Comparison of ENCODE assay signal across 14 cellular contexts in the genomic region with DNA sequence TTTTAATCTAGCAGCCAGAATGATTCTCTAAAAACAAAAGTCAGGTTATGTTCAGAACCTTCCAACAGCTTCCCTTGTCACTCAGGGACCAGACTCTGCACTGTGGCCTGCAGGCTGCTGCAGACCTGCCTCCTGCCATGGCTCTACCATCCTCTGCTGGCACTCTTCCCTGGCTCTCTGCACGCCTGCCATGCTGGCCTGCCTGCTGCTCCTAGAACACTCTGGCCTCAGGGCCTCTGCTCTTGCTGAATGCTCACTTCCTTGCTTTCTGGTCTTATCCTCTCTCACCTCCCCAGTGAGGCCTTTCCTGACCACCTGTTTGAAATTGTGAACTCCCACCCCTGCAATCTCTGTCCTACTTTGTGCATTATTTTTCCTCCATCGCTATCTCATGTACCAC.
A peak's percentile ranks its signal among the peaks of the same experiment; 100 is the strongest.
DNase-seq lines count a peak whose midpoint lies in the region; ATAC-seq, FAIRE-seq and TF ChIP-seq lines count a peak whose summit lies in the region.
"Had no signal": no experiment of that assay in that cellular context is flagged by ENCODE, and none has a peak within 500 bp of the region (broad histone marks: within the 10 kb centered on the region; RNA-seq: fewer than 3 reads in every experiment).

No MANE protein-coding gene starts in this region.

- no peaks in the 10 kb centered on the region for H3K79me1 ChIP-seq in H1 (ENCODE audit: low read depth, low read length)

- no peak overlapping the region for H3K4ac ChIP-seq in H1 (replicated peaks; ENCODE audit: insufficient read length, low read depth, low read length)

- CTCF ChIA-PET in HepG2 (lab: Yijun Ruan, JAX; ENCODE audit: low intra/inter-chr PET ratio, low total read pairs) = no interaction called here
- CTCF ChIA-PET in H1 (lab: Charles Lee; ENCODE audit: partially characterized antibody) = interaction anchor here (0.7 to 1.3 kb wide), 4 partner anchors 12 to 103 kb away, joined by 3 to 5 read pairs (median 3); no protein-coding TSS in a partner anchor

- H3K9me3 Mint-ChIP-seq in glutamatergic neuron (ENCODE audit: unreplicated experiment) = no peaks in the 10 kb centered on the region
- no peaks in the 10 kb centered on the region for H3K9me3 Mint-ChIP-seq in progenitor cell of endocrine pancreas (ENCODE audit: low read depth)
- H3K9me3 Mint-ChIP-seq: central memory CD8-positive, alpha-beta T cell had no signal

- H3K9me3 ChIP-seq in liver (ENCODE audit: control insufficient read depth in 4 of 4, low read length in 3 of 4) (no peaks in the 10 kb centered on the region), HepG2 (ENCODE audit: low read length) (no peaks in the 10 kb centered on the region), H1 (ENCODE audit: insufficient read depth in 2 of 2, low read depth in 1 of 2, low read length in 1 of 2) (no peaks in the 10 kb centered on the region)
- H3K9me3 ChIP-seq: vagina had no signal

- TF ChIP-seq RAD21 in liver (IDR thresholded peaks at IDR 0.05) = peak in 1 of 2 donors; percentile 30
- no peak for TF ChIP-seq RAD21 in HepG2 (CRISPR knock-in tag; IDR thresholded peaks at IDR 0.05)
- no peak for TF ChIP-seq RAD21 in H1 (IDR thresholded peaks at IDR 0.05 in 1 of 2, conservative IDR thresholded peaks at IDR 0.05 in 1 of 2; ENCODE audit: low read depth in 2 of 2, low read length in 2 of 2)

- POLR2A ChIA-PET in HepG2 (lab: Yijun Ruan, JAX) (interaction anchor here (1.0 kb wide), 1 partner anchor 42 kb away, joined by 3 read pairs; no protein-coding TSS in a partner anchor), H1 (lab: Charles Lee; ENCODE audit: partially characterized antibody) (no interaction called here)

- H3K4me2 ChIP-seq in HepG2 (ENCODE audit: low read depth, low read length) = no peak overlapping the region
- H3K4me2 ChIP-seq in H1 (ENCODE audit: insufficient read depth in 1 of 2, low read depth in 2 of 2, low read length in 2 of 2) = no peak overlapping the region

- H3K27me3 Mint-ChIP-seq in glutamatergic neuron (ENCODE audit: unreplicated experiment) (no peaks in the 10 kb centered on the region), progenitor cell of endocrine pancreas (no peaks in the 10 kb centered on the region)
- H3K27me3 Mint-ChIP-seq: central memory CD8-positive, alpha-beta T cell had no signal

- H3K27ac Mint-ChIP-seq in glutamatergic neuron (ENCODE audit: unreplicated experiment) = no peak overlapping the region
- no peak overlapping the region for H3K27ac Mint-ChIP-seq in progenitor cell of endocrine pancreas
- H3K27ac Mint-ChIP-seq: activated CD8-positive, alpha-beta T cell treated with anti-CD3 and anti-CD28 coated beads, Interleukin-2, amount 10 ng/mL, durations not matched to agents 7 days and 5 days had no signal

- DNase-seq in HepG2 (ENCODE audit: low spot score) (no peak), H1 (ENCODE audit: low read depth in 1 of 2, low spot score in 2 of 2) (no peak), midbrain (lab: John Stamatoyannopoulos, UW) (peak; percentile 29), NCI-H187 (lab: John Stamatoyannopoulos, UW) (no peak), glutamatergic neuron (no peak), progenitor cell of endocrine pancreas (ENCODE audit: low spot score, unreplicated experiment) (no peak)
- DNase-seq: activated CD8-positive, alpha-beta T cell treated with anti-CD3 and anti-CD28 coated beads, Interleukin-2, amount 10 ng/mL, durations not matched to agents 7 days and 5 days; activated gamma-delta T cell treated with Interleukin-2 at 50 U/mL for 16 hours; erythroblast; NCI-H187 treated with DMSO at 0.1 percent for 48 hours had no signal

- no peak overlapping the region for H3K18ac ChIP-seq in H1 (ENCODE audit: extremely low read depth, low read length)

- H4K91ac ChIP-seq in H1 (replicated peaks; ENCODE audit: insufficient read length, low read length) = no peak overlapping the region

- peaks cover 0 to 2% (median 0%) of the 10 kb centered on the region in 4 donors for H3K36me3 ChIP-seq in liver (ENCODE audit: control insufficient read depth in 4 of 4, insufficient read depth in 3 of 4, low read depth in 1 of 4, low read length in 3 of 4)
- no peaks in the 10 kb centered on the region for H3K36me3 ChIP-seq in HepG2 (replicated peaks in 1 of 2; ENCODE audit: control insufficient read depth in 1 of 2, insufficient read depth in 2 of 2, low read length in 2 of 2)
- H3K36me3 ChIP-seq in H1 (ENCODE audit: control insufficient read depth in 2 of 4, insufficient read depth in 4 of 4, low read length in 3 of 4) = no peaks in the 10 kb centered on the region
- H3K36me3 ChIP-seq: vagina had no signal

- ATAC-seq in HepG2 = no peak; the same call in 1 of the 3 replicates
- ATAC-seq in GM18909 (IDR thresholded peaks at IDR 0.05; ENCODE audit: poor library complexity, unreplicated experiment) = no peak
- ATAC-seq: activated CD8-positive, alpha-beta T cell treated with anti-CD3 and anti-CD28 coated beads, Interleukin-2, amount 10 ng/mL, durations not matched to agents 7 days and 5 days had no signal

- no peak for TF ChIP-seq POLR2A in HepG2 (IDR thresholded peaks at IDR 0.05; ENCODE audit: insufficient read depth in 1 of 2, low read depth in 2 of 2, low read length in 2 of 2)
- TF ChIP-seq POLR2A in H1 (IDR thresholded peaks at IDR 0.05; ENCODE audit: control extremely low read depth in 1 of 2, low read depth in 2 of 2, low read length in 2 of 2) = no peak

- no peaks in the 10 kb centered on the region for H3K27me3 ChIP-seq in liver (ENCODE audit: control insufficient read depth in 4 of 4, insufficient read depth in 4 of 4, low read length in 3 of 4)
- H3K27me3 ChIP-seq in HepG2 (ENCODE audit: control insufficient read depth in 1 of 2, insufficient read depth in 2 of 2, low read length in 2 of 2) = no peaks in the 10 kb centered on the region
- peaks cover 0 to under 1% (median 0%) of the 10 kb centered on the region in 4 experiments; a peak in 2 of 7 replicates for H3K27me3 ChIP-seq in H1 (replicated peaks in 1 of 4; ENCODE audit: control insufficient read depth in 3 of 4, extremely low read depth in 1 of 4, insufficient read depth in 3 of 4, low read length in 3 of 4)
- H3K27me3 ChIP-seq: vagina had no signal

- H3K27ac ChIP-seq in liver (ENCODE audit: low read depth in 1 of 2, low read length in 2 of 2) = no peak overlapping the region
- H3K27ac ChIP-seq in HepG2 (ENCODE audit: extremely low read length, insufficient read depth, low read length) = no peak overlapping the region
- H3K27ac ChIP-seq in H1 (ENCODE audit: low read depth, low read length) = no peak overlapping the region
- H3K27ac ChIP-seq: vagina had no signal

- in situ Hi-C loops in HepG2 (cut with HindIII; ENCODE audit: extremely low pct_ligation_motif_present, low pct_unique_long_range_greater_than_20kb) = no loop called here

- no peak overlapping the region for H2BK120ac ChIP-seq in H1 (replicated peaks; ENCODE audit: low read depth, low read length)

- no peak overlapping the region for H4K8ac ChIP-seq in H1 (ENCODE audit: extremely low read depth, insufficient read depth, low read length)

- intact Hi-C loops in HepG2 (cut with micrococcal nuclease; ENCODE audit: unreplicated experiment) = loop anchor here (5.0 kb wide), 1 partner anchor 50 kb away; no protein-coding TSS in a partner anchor

- H3K4me3 Mint-ChIP-seq in glutamatergic neuron (ENCODE audit: unreplicated experiment) (no peak overlapping the region), progenitor cell of endocrine pancreas (ENCODE audit: low read depth) (no peak overlapping the region)
- H3K4me3 Mint-ChIP-seq: activated CD8-positive, alpha-beta T cell treated with anti-CD3 and anti-CD28 coated beads, Interleukin-2, amount 10 ng/mL, durations not matched to agents 7 days and 5 days; central memory CD8-positive, alpha-beta T cell had no signal

- TF ChIP-seq CTCF in liver (IDR thresholded peaks at IDR 0.05; ENCODE audit: low read depth, low read length, missing input control) = no peak
- no peak for TF ChIP-seq CTCF in HepG2 (CRISPR knock-in tag; IDR thresholded peaks at IDR 0.05)
- TF ChIP-seq CTCF in H1 (IDR thresholded peaks at IDR 0.05; ENCODE audit: control extremely low read depth in 1 of 3, insufficient read depth in 1 of 3, low read depth in 1 of 3, low read length in 3 of 3) = no peak
- no peak for TF ChIP-seq CTCF in glutamatergic neuron (IDR thresholded peaks at IDR 0.05; ENCODE audit: partially characterized antibody, unreplicated experiment)
- TF ChIP-seq CTCF in progenitor cell of endocrine pancreas (IDR thresholded peaks at IDR 0.05; ENCODE audit: unreplicated experiment) = no peak

- BruUV-seq in HepG2 (replicated peaks; lab: Mats Ljungman, UMichigan) = no TSS peak

- no peak overlapping the region for H3K4me3 ChIP-seq in liver (ENCODE audit: low read depth in 1 of 3, low read length in 3 of 3)
- H3K4me3 ChIP-seq in HepG2 (replicated peaks in 1 of 3; ENCODE audit: insufficient read depth in 1 of 3, low read depth in 2 of 3, low read length in 3 of 3) = no peak overlapping the region
- H3K4me3 ChIP-seq in H1 (ENCODE audit: extremely low read depth in 1 of 4, insufficient read depth in 2 of 4, low read depth in 3 of 4, low read length in 4 of 4) = no peak overlapping the region
- H3K4me3 ChIP-seq: vagina had no signal

- H2BK12ac ChIP-seq in H1 (ENCODE audit: low read depth, low read length) = no peak overlapping the region

- H3K23ac ChIP-seq in H1 (ENCODE audit: insufficient read length) = no peak overlapping the region

- no peak overlapping the region for H3K56ac ChIP-seq in H1 (replicated peaks; ENCODE audit: insufficient read length, low read depth, low read length)

- H3K79me2 ChIP-seq in HepG2 (ENCODE audit: insufficient read depth, low read length) (no peaks in the 10 kb centered on the region), H1 (ENCODE audit: control insufficient read depth in 1 of 2, insufficient read depth in 2 of 2, low read length in 2 of 2) (no peaks in the 10 kb centered on the region)

- peaks cover 6 to 43% (median 26%) of the 10 kb centered on the region in 4 donors for H3K4me1 ChIP-seq in liver (ENCODE audit: control insufficient read depth in 4 of 4, insufficient read depth in 4 of 4, low read length in 3 of 4)
- H3K4me1 ChIP-seq in HepG2 (ENCODE audit: insufficient read depth, low read length) = peaks cover 7% of the 10 kb centered on the region
- H3K4me1 ChIP-seq in H1 (replicated peaks in 1 of 4; ENCODE audit: control insufficient read depth in 3 of 4, insufficient read depth in 4 of 4, low read length in 3 of 4) = peaks cover 0 to 3% (median under 1%) of the 10 kb centered on the region in 4 experiments; a peak in 3 of 7 replicates

- TF ChIP-seq EP300 in HepG2 (IDR thresholded peaks at IDR 0.05; ENCODE audit: low read depth in 2 of 2, low read length in 2 of 2) (no peak), HepG2 (CRISPR knock-in tag; IDR thresholded peaks at IDR 0.05; ENCODE audit: borderline replicate concordance) (no peak), H1 (IDR thresholded peaks at IDR 0.05; ENCODE audit: borderline replicate concordance in 1 of 2, low read depth in 2 of 2, low read length in 2 of 2) (no peak)

- H2BK15ac ChIP-seq in H1 (ENCODE audit: low read length) = no peak overlapping the region

- H2AK5ac ChIP-seq in H1 (ENCODE audit: low read depth, low read length) = peak overlapping the region; percentile 26; the same call in 1 of the 2 replicates

- FAIRE-seq in HepG2 (lab: Jason Lieb, UNC) (no peak), H1 (lab: Jason Lieb, UNC) (no peak)

- no peak overlapping the region for H2AFZ ChIP-seq in HepG2 (ENCODE audit: low read length)
- no peak overlapping the region for H2AFZ ChIP-seq in H1 (ENCODE audit: low read length)

- H4K20me1 ChIP-seq in HepG2 (ENCODE audit: insufficient read depth, low read length) (no peaks in the 10 kb centered on the region), H1 (replicated peaks in 1 of 2; ENCODE audit: control insufficient read depth in 1 of 2, insufficient read depth in 2 of 2, low read length in 2 of 2) (no peaks in the 10 kb centered on the region)

- H2BK20ac ChIP-seq in H1 (ENCODE audit: low read length) = 0 out of 2 replicates have a peak overlapping the region, but pooled peaks have one; percentile 13

- no peak overlapping the region for H2BK5ac ChIP-seq in H1 (ENCODE audit: low read depth, low read length)

- no peaks in the 10 kb centered on the region for H3K23me2 ChIP-seq in H1 (ENCODE audit: low read depth, low read length)

- H4K5ac ChIP-seq in H1 (ENCODE audit: insufficient read length, low read depth, low read length) = no peak overlapping the region

- 68% methylated on average over 2 of the region's 2 CpGs for WGBS in liver
- WGBS in HepG2 (ENCODE audit: low lambda C conversion rate) = 94% methylated on average over 2 of the region's 2 CpGs
- 90% methylated on average over 2 of the region's 2 CpGs; no CpG with 5 or more reads in 1 of the 2 experiments for WGBS in H1 (ENCODE audit: extremely low coverage in 1 of 2, insufficient coverage in 1 of 2, insufficient read length in 1 of 2, insufficient replicate concordance in 2 of 2, low coverage in 1 of 2, low lambda C conversion rate in 2 of 2, missing lambda C conversion rate in 1 of 2), 2 experiments

- no peaks in the 10 kb centered on the region for H3K4me1 Mint-ChIP-seq in glutamatergic neuron (ENCODE audit: low read depth, unreplicated experiment)
- peaks cover 17% of the 10 kb centered on the region for H3K4me1 Mint-ChIP-seq in progenitor cell of endocrine pancreas (ENCODE audit: low read depth)

- no peak overlapping the region for H3K9ac ChIP-seq in liver (ENCODE audit: low read depth in 1 of 2, low read length in 2 of 2)
- no peak overlapping the region for H3K9ac ChIP-seq in HepG2 (ENCODE audit: insufficient read depth, low read depth, low read length)
- H3K9ac ChIP-seq in H1 (replicated peaks in 1 of 4; ENCODE audit: extremely low read depth in 1 of 4, low read depth in 3 of 4, low read length in 3 of 4) = no peak overlapping the region

- H3K36me3 Mint-ChIP-seq in glutamatergic neuron (ENCODE audit: unreplicated experiment) (no peaks in the 10 kb centered on the region), progenitor cell of endocrine pancreas (ENCODE audit: insufficient read depth) (no peaks in the 10 kb centered on the region)

- no peak overlapping the region for H3K14ac ChIP-seq in H1 (ENCODE audit: insufficient read length)
